ENCODE assay signal across 8 cellular contexts in the genomic region with DNA sequence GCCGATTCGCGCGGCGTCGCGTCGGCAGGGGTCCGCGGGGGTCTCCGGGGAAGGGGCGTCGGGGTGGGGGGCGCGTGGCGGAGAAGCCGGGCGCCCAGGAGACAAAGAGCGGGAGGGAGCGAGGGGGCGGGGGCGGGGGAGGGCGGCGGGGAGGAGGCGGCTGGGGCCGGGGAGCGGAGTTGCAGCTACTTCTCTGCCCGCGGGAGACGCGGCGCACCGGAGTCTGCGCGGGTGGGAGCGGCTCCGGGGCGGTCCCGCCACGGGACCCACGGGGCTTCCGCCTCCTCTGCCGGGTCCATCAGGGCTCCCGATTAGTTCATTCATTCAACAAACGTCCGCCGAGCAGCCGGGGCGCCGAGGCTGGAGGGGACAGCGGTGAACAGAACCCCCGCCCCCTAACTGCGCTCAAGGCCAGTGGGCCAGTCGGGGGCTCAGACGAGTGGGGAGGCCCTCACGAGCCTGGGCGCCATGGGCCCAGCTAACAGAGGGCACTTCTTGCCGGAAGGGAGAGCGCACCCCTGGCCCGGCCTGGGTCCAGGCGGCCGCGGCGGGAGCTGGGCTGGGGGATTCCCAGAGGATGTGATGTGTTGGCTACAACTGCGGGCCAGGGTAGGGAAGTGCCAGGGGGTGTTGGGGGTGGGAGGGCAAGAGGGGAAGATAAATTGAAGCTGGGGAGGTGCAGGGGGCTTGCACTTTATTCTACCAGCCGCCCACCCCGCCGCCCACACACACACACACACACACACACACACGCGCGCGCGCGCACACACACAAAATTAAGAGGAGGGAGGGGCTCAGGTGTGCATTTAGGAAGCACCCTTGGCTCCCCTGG. TPM values are rescaled to one million over a fixed set of nuclear protein-coding genes. Genes with fewer than 3 reads are reported as not detected.
DNase-seq lines count a peak whose midpoint lies in the region; ATAC-seq and TF ChIP-seq lines count a peak whose summit lies in the region.

TSS of gene SAMD14 (minus strand) at position 215 of the 832 bp plus-strand sequence. CDS start 5,201 bp downstream, outside the sequence.

- POLR2A ChIA-PET in naive thymus-derived CD8-positive, alpha-beta T cell (lab: Charles Lee): interaction anchor here (0.6 to 2.2 kb wide), 5 partner anchors 9 to 542 kb away, joined by 3 to 10 read pairs (median 4); no protein-coding TSS in a partner anchor

- peaks cover 0 to 14% (median 0%) of the 10 kb centered on the region in 3 donors for H3K36me3 Mint-ChIP-seq in naive thymus-derived CD8-positive, alpha-beta T cell

- H3K9me3 Mint-ChIP-seq in naive thymus-derived CD8-positive, alpha-beta T cell: no peaks in the 10 kb centered on the region

- ATAC-seq in naive thymus-derived CD8-positive, alpha-beta T cell: peak; percentile 70 to 84
- no peak for ATAC-seq in GM21576 (IDR thresholded peaks at IDR 0.05; ENCODE audit: unreplicated experiment)

- peak within 1 kb of the TSS; percentile 63 for H3K4me3 ChIP-seq in WI38 (ENCODE audit: low read depth, low read length)
- peak within 1 kb of the TSS; percentile 30 for H3K4me3 ChIP-seq in epithelial cell of esophagus (ENCODE audit: low read length)

- H3K27me3 Mint-ChIP-seq in naive thymus-derived CD8-positive, alpha-beta T cell: peaks cover 5 to 20% (median 13%) of the 10 kb centered on the region in 5 donors

- peaks cover 19 to 39% (median 34%) of the 10 kb centered on the region in 4 donors for H3K4me1 Mint-ChIP-seq in naive thymus-derived CD8-positive, alpha-beta T cell

- peak within 1 kb of the TSS in 9 of 10 donors; percentile 41 to 96 (median 88) for H3K27ac Mint-ChIP-seq in naive thymus-derived CD8-positive, alpha-beta T cell

- peak within 1 kb of the TSS; percentile 68 to 91 (median 80) for H3K4me3 Mint-ChIP-seq in naive thymus-derived CD8-positive, alpha-beta T cell

- peak; percentile 40 to 41 for DNase-seq in stimulated activated CD4-positive, alpha-beta T cell treated with anti-CD3 and anti-CD28 coated beads, Interleukin-2, amount 100 ng/mL, for 24 hours
- no peak for DNase-seq in stimulated activated CD4-positive, alpha-beta T cell treated with anti-CD3 and anti-CD28 coated beads, Interleukin-4, amount 100 ng/mL, for 24 hours
- DNase-seq in epithelial cell of esophagus (ENCODE audit: low read depth): no peak
- peak in 7 of 10 donors; percentile 24 to 77 (median 48) for DNase-seq in naive thymus-derived CD8-positive, alpha-beta T cell
- DNase-seq in islet precursor cell: no peak
- no peak for DNase-seq in OCI-M1 (lab: John Stamatoyannopoulos, UW)

- no peak for TF ChIP-seq CTCF in WI38 (IDR thresholded peaks at IDR 0.05; ENCODE audit: low read depth, low read length)
- TF ChIP-seq CTCF in epithelial cell of esophagus (IDR thresholded peaks at IDR 0.05; ENCODE audit: insufficient read depth, low read depth, low read length, missing control alignments): no peak

RNA-seq across cellular contexts. Expression of gene SAMD14, which starts in this region (rescaled TPM):
- total RNA-seq in naive thymus-derived CD8-positive, alpha-beta T cell: under 1 TPM in 1 of 2 experiments, not detected in 1; 0.30 TPM
- polyA plus RNA-seq in naive thymus-derived CD8-positive, alpha-beta T cell: not detected

Comparison
In these comparisons a context has a peak if more than half of its experiments do, and no peak if none do; other contexts are left out.
1. DNase-seq: peak in stimulated activated CD4-positive, alpha-beta T cell treated with anti-CD3 and anti-CD28 coated beads, Interleukin-2, amount 100 ng/mL, for 24 hours (2 of 2); none in stimulated activated CD4-positive, alpha-beta T cell treated with anti-CD3 and anti-CD28 coated beads, Interleukin-4, amount 100 ng/mL, for 24 hours (single experiment), epithelial cell of esophagus (single experiment), islet precursor cell (single experiment) and OCI-M1 (single experiment).
2. Peak in DNase-seq and ATAC-seq in naive thymus-derived CD8-positive, alpha-beta T cell; RNA of the gene not detected or under 1 TPM.